Comparison of ENCODE assay signal across 8 cellular contexts in genomic region chr19:2900296-2901252, GRCh38. TPM values are rescaled to one million over a fixed set of nuclear protein-coding genes. Genes with fewer than 3 reads are reported as not detected.
DNase-seq lines count a peak whose midpoint lies in the region; ATAC-seq, FAIRE-seq and TF ChIP-seq lines count a peak whose summit lies in the region.

ZNF57 (plus strand) TSS chr19:2900928; CDS start chr19:2901046, 118 bp downstream.

- 0% methylated on average over 28 of the region's 100 CpGs for WGBS in A549 (ENCODE audit: missing lambda C conversion rate)

- peak; percentile 98 to 99 for ATAC-seq in A549
- ATAC-seq in GM18861 (IDR thresholded peaks at IDR 0.05; ENCODE audit: unreplicated experiment), result peak; percentile 86
- peak; percentile 91 for ATAC-seq in HG03095 (IDR thresholded peaks at IDR 0.05; ENCODE audit: unreplicated experiment)
- ATAC-seq in WTC11, result peak; percentile 98

- TF ChIP-seq RAD21 in A549 (conservative IDR thresholded peaks at IDR 0.05 in 1 of 2, IDR thresholded peaks at IDR 0.05 in 1 of 2), result no peak

- TF ChIP-seq POLR2A in A549 (IDR thresholded peaks at IDR 0.05; ENCODE audit: low read length), result peak; percentile 34; the same call in 1 of the 2 replicates

- peaks cover 18% of the 10 kb centered on the region; the same call in 2 of the 3 replicates for H3K9me3 ChIP-seq in A549

- H3K4me3 ChIP-seq in A549 (peak within 1 kb of the TSS; percentile 64), cardiac fibroblast (replicated peaks in 1 of 2; ENCODE audit: low read depth in 2 of 2, low read length in 2 of 2) (peak within 1 kb of the TSS; percentile 88 to 96), skin epidermis (peak within 1 kb of the TSS; percentile 44 to 75 (median 60))

- H3K4me2 ChIP-seq in A549, result peak within 1 kb of the TSS; percentile 86

- peaks cover 21% of the 10 kb centered on the region for H3K9me3 Mint-ChIP-seq in WTC11

- peaks cover 10% of the 10 kb centered on the region for H3K4me1 Mint-ChIP-seq in WTC11

- peak; percentile 93 to 98 for DNase-seq in A549 (ENCODE audit: low read depth in 1 of 2, low spot score in 1 of 2)
- peak; percentile 99 for DNase-seq in NCI-H2196 treated with DMSO at 0.1 percent for 48 hours (lab: John Stamatoyannopoulos, UW; ENCODE audit: unreplicated experiment)
- peak; percentile 100 for DNase-seq in WTC11 (ENCODE audit: low spot score)
- DNase-seq in cardiac fibroblast (ENCODE audit: low read depth in 2 of 2), result peak; percentile 99 to 100
- DNase-seq in iPS-NIHi11 (ENCODE audit: low spot score), result peak; percentile 98

- POLR2A ChIA-PET in A549 (lab: Yijun Ruan, JAX) (interaction anchor here (1.1 kb wide), 1 partner anchor 50 kb away, joined by 9 read pairs; no protein-coding TSS in a partner anchor), WTC11 (lab: Charles Lee) (interaction anchor here (0.6 to 1.1 kb wide), 4 partner anchors 14 to 425 kb away, joined by 3 to 4 read pairs (median 4); partner anchors contain the start of genes GADD45B and ZNF77)

- H3K27ac ChIP-seq in A549, result peak within 1 kb of the TSS; percentile 75 to 98
- peak within 1 kb of the TSS; percentile 10 to 88 (median 74) for H3K27ac ChIP-seq in skin epidermis

- CTCF ChIA-PET in A549 (lab: Yijun Ruan, JAX), result interaction anchor here (0.9 to 2.1 kb wide), 3 partner anchors 13 to 59 kb away, joined by 4 to 8 read pairs (median 7); partner anchors contain the start of gene ZNF555
- CTCF ChIA-PET in WTC11 (lab: Charles Lee), result interaction anchor here (0.6 to 1.7 kb wide), 14 partner anchors 13 to 405 kb away, joined by 3 to 21 read pairs (median 4); partner anchors contain the start of genes ZNF554 and ZNF555

- TF ChIP-seq CTCF in A549 (IDR thresholded peaks at IDR 0.05), result no peak
- TF ChIP-seq CTCF in WTC11 (IDR thresholded peaks at IDR 0.05), result no peak
- no peak for TF ChIP-seq CTCF in cardiac fibroblast (IDR thresholded peaks at IDR 0.05; ENCODE audit: low read depth, low read length)

- no peak for FAIRE-seq in A549 (lab: Jason Lieb, UNC)

- peak within 1 kb of the TSS; percentile 94 for H3K27ac Mint-ChIP-seq in WTC11

- peak within 1 kb of the TSS; percentile 97 for H3K4me3 Mint-ChIP-seq in WTC11

- TF ChIP-seq EP300 in A549 (IDR thresholded peaks at IDR 0.05), result no peak

- H3K36me3 Mint-ChIP-seq in WTC11, result peaks cover 6% of the 10 kb centered on the region; the same call in 1 of the 2 replicates

- no peaks in the 10 kb centered on the region for H3K4me1 ChIP-seq in A549

- H3K27me3 Mint-ChIP-seq in WTC11 (ENCODE audit: low read depth), result peaks cover 15% of the 10 kb centered on the region

TF ChIP-seq in A549, 52 proteins besides CTCF, POLR2A, EP300 and RAD21:
- TF ChIP-seq PHF8 (IDR thresholded peaks at IDR 0.05; ENCODE audit: borderline replicate concordance, low read depth) (peak; percentile 57; the same call in 1 of the 2 replicates), MAX (IDR thresholded peaks at IDR 0.05) (peak; percentile 56), HOXA7 (CRISPR knock-in tag; IDR thresholded peaks at IDR 0.05) (no peak), NPAS2 (CRISPR knock-in tag; IDR thresholded peaks at IDR 0.05; ENCODE audit: borderline replicate concordance) (peak; percentile 77)

TF ChIP-seq in WTC11, 78 proteins besides CTCF, POLR2A, EP300 and RAD21:
- TF ChIP-seq TP53 (CRISPR knock-in tag; IDR thresholded peaks at IDR 0.05), result 0 out of 2 replicates have a peak, but pooled peaks have one; percentile 31
- TF ChIP-seq ZNF396 (CRISPR knock-in tag; IDR thresholded peaks at IDR 0.05; ENCODE audit: borderline replicate concordance), result no peak
- TF ChIP-seq NFYB (CRISPR knock-in tag; conservative IDR thresholded peaks at IDR 0.05; ENCODE audit: low read depth), result peak; percentile 89
- TF ChIP-seq MAX (CRISPR knock-in tag; IDR thresholded peaks at IDR 0.05), result peak; percentile 21; the same call in 1 of the 2 replicates
- no peak for TF ChIP-seq NR1H2 (CRISPR knock-in tag; IDR thresholded peaks at IDR 0.05)
- TF ChIP-seq GABPB1 (CRISPR knock-in tag; IDR thresholded peaks at IDR 0.05), result peak; percentile 45; the same call in 1 of the 2 replicates
- 0 out of 2 replicates have a peak, but pooled peaks have one; percentile 36 for TF ChIP-seq FOXP1 (CRISPR knock-in tag; IDR thresholded peaks at IDR 0.05; ENCODE audit: borderline replicate concordance)
- TF ChIP-seq RELA (CRISPR knock-in tag; IDR thresholded peaks at IDR 0.05; ENCODE audit: borderline replicate concordance), result 0 out of 2 replicates have a peak, but pooled peaks have one; percentile 82
- peak; percentile 75 for TF ChIP-seq SP1 (CRISPR knock-in tag; conservative IDR thresholded peaks at IDR 0.05)
- no peak for TF ChIP-seq JUN (CRISPR knock-in tag; IDR thresholded peaks at IDR 0.05)
- TF ChIP-seq MYBL2 (CRISPR knock-in tag; IDR thresholded peaks at IDR 0.05), result peak; percentile 52; the same call in 1 of the 2 replicates
- TF ChIP-seq ZNF416 (CRISPR knock-in tag; IDR thresholded peaks at IDR 0.05), result peak; percentile 52; the same call in 1 of the 2 replicates

RNA-seq across cellular contexts. Expression of gene ZNF57, which starts in this region (rescaled TPM):
- 2.6 and 3.3 TPM in 2 replicates for polyA plus RNA-seq in A549 (2011; rRNA removed)
- polyA plus RNA-seq in A549 (2012; cell fraction: cytosol; rRNA removed), result 1.0 and 1.1 TPM in 2 replicates
- 0.73 and 1.1 TPM in 2 replicates for polyA plus RNA-seq in A549 (2012; cell fraction: nucleus; rRNA removed)
- 1.9 to 2.5 TPM (median 2.2 TPM) in 3 replicates for polyA plus RNA-seq in A549 (2017; fragmentation: RNase III; extraction: RNeasy Plus Mini Kit Qiagen cat#74134 plus additional on column Dnase treatment)
- polyA minus RNA-seq in A549 (2011; rRNA and poly(A)+ RNA removed), result 3.9 and 4.0 TPM in 2 replicates
- total RNA-seq in WTC11 (2021), result 6.7 to 8.9 TPM (median 6.8 TPM) in 3 replicates

Comparison
In these comparisons a context has a peak if more than half of its experiments do, and no peak if none do; other contexts are left out.
1. Peak in every context shown above with its lines: DNase-seq, ATAC-seq, H3K4me3 ChIP-seq and H3K27ac ChIP-seq.